ENCODE assay signal across 25 cellular contexts in the genomic region with DNA sequence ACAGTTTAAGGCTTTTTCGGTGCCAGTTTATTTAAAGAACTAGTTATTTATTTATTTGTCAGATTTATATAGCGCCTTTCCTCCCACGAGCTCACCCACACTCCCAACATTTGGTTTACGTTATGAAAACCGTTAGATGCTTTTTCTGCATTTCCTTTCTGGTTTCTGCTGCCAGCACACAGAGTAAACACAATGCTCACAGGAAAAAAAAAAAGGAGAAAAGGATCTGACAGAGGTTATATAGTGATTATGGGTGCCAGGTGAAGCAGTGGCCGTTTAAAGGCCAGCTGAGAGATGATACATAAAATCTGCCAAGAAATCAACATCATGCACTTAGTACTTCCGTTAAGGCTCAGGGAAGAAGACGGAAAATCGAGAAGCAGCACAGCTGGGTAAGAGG. TPM values are rescaled to one million over a fixed set of nuclear protein-coding genes. Genes with fewer than 3 reads are reported as not detected.
DNase-seq lines count a peak whose midpoint lies in the region; ATAC-seq and TF ChIP-seq lines count a peak whose summit lies in the region.
"Had no signal": no experiment of that assay in that cellular context is flagged by ENCODE, and none has a peak within 500 bp of the region (broad histone marks: within the 10 kb centered on the region; RNA-seq: fewer than 3 reads in every experiment).

No MANE protein-coding gene starts in this region.

- peaks cover 19% of the 10 kb centered on the region for H3K9me3 ChIP-seq in BLaER1
- no peaks in the 10 kb centered on the region for H3K9me3 ChIP-seq in ovary
- H3K9me3 ChIP-seq in gastroesophageal sphincter = no peaks in the 10 kb centered on the region
- H3K9me3 ChIP-seq: pancreas had no signal

- peak overlapping the region; percentile 84 for H3K4me2 ChIP-seq in BLaER1

- no peaks in the 10 kb centered on the region for H3K27me3 Mint-ChIP-seq in WTC11 (ENCODE audit: low read depth)
- H3K27me3 Mint-ChIP-seq: activated B cell treated with CpG ODN at 0.5 μM for 24 hours; stimulated activated memory B cell treated with anti-CD40 and anti-IgM and Interleukin-4, amounts not matched to agents 10 μg/mL and 1 μg/mL and 100 μg/mL, for 72 hours; type B pancreatic cell had no signal

- no peak overlapping the region for H3K4me3 Mint-ChIP-seq in WTC11
- H3K4me3 Mint-ChIP-seq: activated B cell treated with CpG ODN at 0.5 μM for 24 hours; activated naive CD8-positive, alpha-beta T cell treated with anti-CD3 and anti-CD28 coated beads for 36 hours; CD4-positive, alpha-beta T cell; neural crest cell; stimulated activated memory B cell treated with anti-CD40 and anti-IgM and Interleukin-4, amounts not matched to agents 10 μg/mL and 1 μg/mL and 100 μg/mL, for 72 hours; type B pancreatic cell had no signal

- H3K27ac ChIP-seq in BLaER1 (peak overlapping the region; percentile 86), ovary (no peak overlapping the region), gastroesophageal sphincter (no peak overlapping the region)
- H3K27ac ChIP-seq: coronary artery, epithelial cell of prostate, pancreas had no signal

- intact Hi-C loops in ovary (cut with DNase I) = no loop called here

- DNase-seq in H4 (ENCODE audit: low spot score) = peak; percentile 24
- DNase-seq in WTC11 (ENCODE audit: low spot score) = no peak
- DNase-seq in iris pigment epithelial cell (ENCODE audit: low read depth) = peak; percentile 22
- no peak for DNase-seq in ovary
- DNase-seq: activated B cell treated with CpG ODN at 0.5 μM for 24 hours; activated CD4-positive, alpha-beta T cell treated with anti-CD3 and anti-CD28 coated beads, Interleukin-2, amount 50 U/mL, for 1 hour; activated effector memory CD4-positive, alpha-beta T cell treated with anti-CD3 and anti-CD28 coated beads, Interleukin-2, amount 50 U/mL, for 16 hours; activated naive CD8-positive, alpha-beta T cell treated with anti-CD3 and anti-CD28 coated beads for 36 hours; activated T-cell treated with anti-CD3 and anti-CD28 coated beads, Interleukin-2, amount 50 U/mL, for 1 hour; CD4-positive, alpha-beta T cell; DND-41; effector memory CD4-positive, alpha-beta T cell; NCI-H146; NCI-H748 treated with DMSO at 0.1 percent for 48 hours; pancreas; T-helper 1 cell had no signal

- no peaks in the 10 kb centered on the region for H3K4me1 Mint-ChIP-seq in WTC11

- peak overlapping the region; percentile 70 for H3K9ac ChIP-seq in BLaER1

- no peak for ATAC-seq in WTC11
- ATAC-seq in gastroesophageal sphincter = no peak
- no peak for ATAC-seq in HG02938 (IDR thresholded peaks at IDR 0.05; ENCODE audit: unreplicated experiment)
- ATAC-seq: pancreas; stimulated activated memory B cell treated with anti-CD40 and anti-IgM and Interleukin-4, amounts not matched to agents 10 μg/mL and 1 μg/mL and 100 μg/mL, for 72 hours had no signal

- TF ChIP-seq POLR2A in ovary (IDR thresholded peaks at IDR 0.05) (no peak), gastroesophageal sphincter (IDR thresholded peaks at IDR 0.05) (no peak)

- CTCF ChIA-PET in WTC11 (lab: Charles Lee) = interaction anchor here (2.0 kb wide), 1 partner anchor 189 kb away, joined by 10 read pairs; no protein-coding TSS in a partner anchor

- 12 to 16% (median 12%) methylated on average over 9 of the region's 9 CpGs for WGBS in ovary, 3 donors
- 32 to 47% methylated on average over 8 to 9 of the region's 9 CpGs for WGBS in gastroesophageal sphincter (ENCODE audit: low coverage in 1 of 2), 2 donors

- H3K9me3 Mint-ChIP-seq in WTC11 = peaks cover 4% of the 10 kb centered on the region

- H3K27me3 ChIP-seq in BLaER1 = no peaks in the 10 kb centered on the region
- H3K27me3 ChIP-seq in ovary = no peaks in the 10 kb centered on the region
- no peaks in the 10 kb centered on the region for H3K27me3 ChIP-seq in gastroesophageal sphincter
- H3K27me3 ChIP-seq: pancreas had no signal

- peaks cover 48% of the 10 kb centered on the region for H3K36me3 ChIP-seq in BLaER1
- H3K36me3 ChIP-seq in ovary = no peaks in the 10 kb centered on the region
- no peaks in the 10 kb centered on the region for H3K36me3 ChIP-seq in gastroesophageal sphincter

- POLR2A ChIA-PET in WTC11 (lab: Charles Lee) = no interaction called here

- TF ChIP-seq EP300 in ovary (IDR thresholded peaks at IDR 0.05) (no peak), gastroesophageal sphincter (IDR thresholded peaks at IDR 0.05) (no peak)

- peaks cover 43% of the 10 kb centered on the region for H3K36me3 Mint-ChIP-seq in WTC11
- H3K36me3 Mint-ChIP-seq: activated naive CD8-positive, alpha-beta T cell treated with anti-CD3 and anti-CD28 coated beads for 36 hours had no signal

- H3K4me1 ChIP-seq in BLaER1 (peaks cover 85% of the 10 kb centered on the region), ovary (ENCODE audit: insufficient read depth) (no peaks in the 10 kb centered on the region), gastroesophageal sphincter (peaks cover 0 to 6% (median 0%) of the 10 kb centered on the region in 3 donors)
- H3K4me1 ChIP-seq: pancreas had no signal

- H3K27ac Mint-ChIP-seq in WTC11 = peak overlapping the region; percentile 34
- H3K27ac Mint-ChIP-seq: activated B cell treated with CpG ODN at 0.5 μM for 24 hours; activated naive CD8-positive, alpha-beta T cell treated with anti-CD3 and anti-CD28 coated beads for 36 hours; CD4-positive, alpha-beta T cell; stimulated activated memory B cell treated with anti-CD40 and anti-IgM and Interleukin-4, amounts not matched to agents 10 μg/mL and 1 μg/mL and 100 μg/mL, for 72 hours; type B pancreatic cell had no signal

- H4K20me1 ChIP-seq in BLaER1 = no peaks in the 10 kb centered on the region

- TF ChIP-seq CTCF in WTC11 (IDR thresholded peaks at IDR 0.05) (no peak), ovary (IDR thresholded peaks at IDR 0.05) (no peak), gastroesophageal sphincter (IDR thresholded peaks at IDR 0.05) (no peak)

- H3K4me3 ChIP-seq in BLaER1 (0 out of 2 replicates have a peak overlapping the region, but pooled peaks have one; percentile 16), ovary (no peak overlapping the region), gastroesophageal sphincter (no peak overlapping the region)
- H3K4me3 ChIP-seq: coronary artery, lung, pancreas had no signal

TF ChIP-seq in WTC11, 78 proteins besides CTCF, POLR2A, EP300 and RAD21 (continues in another document):
- TF ChIP-seq MYBL2 (CRISPR knock-in tag; IDR thresholded peaks at IDR 0.05) (no peak), USF1 (CRISPR knock-in tag; IDR thresholded peaks at IDR 0.05) (no peak), AFF4 (CRISPR knock-in tag; IDR thresholded peaks at IDR 0.05; ENCODE audit: borderline replicate concordance) (no peak)
- TF ChIP-seq, protein P1, sequence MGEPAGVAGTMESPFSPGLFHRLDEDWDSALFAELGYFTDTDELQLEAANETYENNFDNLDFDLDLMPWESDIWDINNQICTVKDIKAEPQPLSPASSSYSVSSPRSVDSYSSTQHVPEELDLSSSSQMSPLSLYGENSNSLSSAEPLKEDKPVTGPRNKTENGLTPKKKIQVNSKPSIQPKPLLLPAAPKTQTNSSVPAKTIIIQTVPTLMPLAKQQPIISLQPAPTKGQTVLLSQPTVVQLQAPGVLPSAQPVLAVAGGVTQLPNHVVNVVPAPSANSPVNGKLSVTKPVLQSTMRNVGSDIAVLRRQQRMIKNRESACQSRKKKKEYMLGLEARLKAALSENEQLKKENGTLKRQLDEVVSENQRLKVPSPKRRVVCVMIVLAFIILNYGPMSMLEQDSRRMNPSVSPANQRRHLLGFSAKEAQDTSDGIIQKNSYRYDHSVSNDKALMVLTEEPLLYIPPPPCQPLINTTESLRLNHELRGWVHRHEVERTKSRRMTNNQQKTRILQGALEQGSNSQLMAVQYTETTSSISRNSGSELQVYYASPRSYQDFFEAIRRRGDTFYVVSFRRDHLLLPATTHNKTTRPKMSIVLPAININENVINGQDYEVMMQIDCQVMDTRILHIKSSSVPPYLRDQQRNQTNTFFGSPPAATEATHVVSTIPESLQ (CRISPR knock-in tag; IDR thresholded peaks at IDR 0.05) = no peak

RNA-seq across cellular contexts. Expression of gene ETV5, which starts 37.9 kb away (rescaled TPM):
- 56.7 and 73.9 TPM in 2 replicates for total RNA-seq in H4 (2014; rRNA removed; shearing (Covaris generic))
- total RNA-seq in WTC11 (2021) (52.9 to 71.3 TPM (median 62.1 TPM) in 3 replicates), ovary (10 to 100 TPM in 1 of 7 donors, 1 to 10 TPM in 6; 3.3 to 20.4 (median 6.6) TPM), gastroesophageal sphincter (10 to 100 TPM in 2 of 4 donors, 1 to 10 TPM in 2; 5.9 to 15.5 (median 9.7) TPM)
- 10 to 100 TPM in 1 of 2 donors, 1 to 10 TPM in 1; 1.8 to 10.3 TPM for polyA plus RNA-seq in ovary
- total RNA-seq: CD4-positive, alpha-beta T cell had no signal

Comparison
In these comparisons a context has a peak if more than half of its experiments do, and no peak if none do; other contexts are left out.
1. DNase-seq: peak in H4 (single experiment) and iris pigment epithelial cell (single experiment); none in WTC11 (single experiment) and ovary (0 of 5).